1 cellular context compared by ENCODE assay signal in the genomic region with DNA sequence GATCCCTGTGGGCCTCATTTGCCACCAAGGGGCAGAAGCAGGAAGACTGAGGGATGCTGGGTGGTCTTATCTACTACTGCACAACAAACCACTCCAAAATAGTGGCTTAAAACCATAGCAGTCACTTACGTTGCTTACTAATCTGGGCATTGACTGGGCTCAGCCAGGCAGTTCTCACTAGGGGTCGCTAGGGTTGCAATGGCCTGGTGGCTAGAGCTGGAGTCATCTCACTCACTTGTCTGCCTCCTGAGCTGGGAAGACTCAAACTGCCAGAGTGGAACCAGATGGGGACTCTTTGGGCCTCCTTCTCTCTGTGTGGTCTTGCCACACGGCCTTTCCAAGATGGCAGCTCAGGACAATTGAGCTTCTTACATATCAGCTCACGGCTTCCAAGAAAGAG.
TF ChIP-seq lines count a peak whose summit lies in the region.

No MANE protein-coding gene starts in this region.

TF ChIP-seq in K562, 482 proteins besides CTCF, POLR2A, EP300 and RAD21 (continued from another document):
- TF ChIP-seq, protein P1, sequence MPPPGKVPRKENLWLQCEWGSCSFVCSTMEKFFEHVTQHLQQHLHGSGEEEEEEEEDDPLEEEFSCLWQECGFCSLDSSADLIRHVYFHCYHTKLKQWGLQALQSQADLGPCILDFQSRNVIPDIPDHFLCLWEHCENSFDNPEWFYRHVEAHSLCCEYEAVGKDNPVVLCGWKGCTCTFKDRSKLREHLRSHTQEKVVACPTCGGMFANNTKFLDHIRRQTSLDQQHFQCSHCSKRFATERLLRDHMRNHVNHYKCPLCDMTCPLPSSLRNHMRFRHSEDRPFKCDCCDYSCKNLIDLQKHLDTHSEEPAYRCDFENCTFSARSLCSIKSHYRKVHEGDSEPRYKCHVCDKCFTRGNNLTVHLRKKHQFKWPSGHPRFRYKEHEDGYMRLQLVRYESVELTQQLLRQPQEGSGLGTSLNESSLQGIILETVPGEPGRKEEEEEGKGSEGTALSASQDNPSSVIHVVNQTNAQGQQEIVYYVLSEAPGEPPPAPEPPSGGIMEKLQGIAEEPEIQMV (tag; conservative IDR thresholded peaks at IDR 0.05; ENCODE audit: low read depth): peak; percentile 47; the same call in 1 of the 2 replicates
